34 cellular contexts compared by ENCODE assay signal in genomic region chr1:78329475-78329874, GRCh38.
"Had no signal": no experiment of that assay in that cellular context is flagged by ENCODE, and none has a peak within 500 bp of the region (broad histone marks: within the 10 kb centered on the region; RNA-seq: fewer than 3 reads in every experiment).

No MANE protein-coding gene starts in this region.

- H3K27ac ChIP-seq: ascending aorta, VCaP had no signal

- H3K36me3 ChIP-seq: ascending aorta had no signal

- H3K27me3 ChIP-seq: ascending aorta had no signal

- H3K4me1 ChIP-seq: ascending aorta had no signal

- H3K4me3 ChIP-seq: ascending aorta had no signal

- H3K4me3 Mint-ChIP-seq: activated B cell treated with CpG ODN at 0.5 μM for 24 hours; activated CD4-positive, alpha-beta memory T cell treated with anti-CD3 and anti-CD28 coated beads for 36 hours; activated CD4-positive, alpha-beta T cell treated with anti-CD3 and anti-CD28 coated beads, Interleukin-2, amount 10 ng/mL, durations not matched to agents 24 days and 14 days; activated CD8-positive, alpha-beta memory T cell treated with anti-CD3 and anti-CD28 coated beads, Interleukin-2, amount 10 ng/mL, durations not matched to agents 7 days and 5 days; activated CD8-positive, alpha-beta T cell treated with anti-CD3 and anti-CD28 coated beads for 36 hours; activated naive CD4-positive, alpha-beta T cell treated with anti-CD3 and anti-CD28 coated beads, Interleukin-2, amount 10 ng/mL, durations not matched to agents 7 days and 5 days; activated naive CD4-positive, alpha-beta T cell treated with anti-CD3 and anti-CD28 coated beads, Interleukin-2, amount 50 U/mL, for 24 hours; activated naive CD8-positive, alpha-beta T cell; activated naive CD8-positive, alpha-beta T cell treated with anti-CD3 and anti-CD28 coated beads, Interleukin-2, amount 10 ng/mL, durations not matched to agents 7 days and 5 days; activated naive CD8-positive, alpha-beta T cell treated with anti-CD3 and anti-CD28 coated beads, Interleukin-2, amount 50 U/mL, for 24 hours; activated T-cell treated with anti-CD3 and anti-CD28 coated beads, Interleukin-2, amount 50 U/mL, for 24 hours; brain; T-helper 1 cell treated with Interleukin-12 subunit alpha and Interleukin-12 subunit beta and Interleukin-4 antibody, amounts not matched to agents 30 μg/mL and 1 μg/mL, for 36 hours; T-helper 2 cell treated with Interferon-gamma antibody and Interleukin-4, amounts not matched to agents 5 μg/mL and 100 μg/mL, for 36 hours had no signal

- H3K27me3 Mint-ChIP-seq: activated B cell treated with CpG ODN at 0.5 μM for 24 hours; activated CD8-positive, alpha-beta memory T cell treated with anti-CD3 and anti-CD28 coated beads, Interleukin-2, amount 10 ng/mL, durations not matched to agents 7 days and 5 days; activated naive CD8-positive, alpha-beta T cell had no signal

- H3K27ac Mint-ChIP-seq: activated B cell treated with CpG ODN at 0.5 μM for 24 hours; activated CD4-positive, alpha-beta memory T cell treated with anti-CD3 and anti-CD28 coated beads for 36 hours; activated CD4-positive, alpha-beta T cell treated with anti-CD3 and anti-CD28 coated beads, Interleukin-2, amount 10 ng/mL, durations not matched to agents 24 days and 14 days; activated CD8-positive, alpha-beta memory T cell treated with anti-CD3 and anti-CD28 coated beads, Interleukin-2, amount 10 ng/mL, durations not matched to agents 7 days and 5 days; activated CD8-positive, alpha-beta T cell treated with anti-CD3 and anti-CD28 coated beads for 36 hours; activated naive CD4-positive, alpha-beta T cell treated with anti-CD3 and anti-CD28 coated beads, Interleukin-2, amount 10 ng/mL, durations not matched to agents 7 days and 5 days; activated naive CD4-positive, alpha-beta T cell treated with anti-CD3 and anti-CD28 coated beads, Interleukin-2, amount 50 U/mL, for 24 hours; activated naive CD8-positive, alpha-beta T cell; activated naive CD8-positive, alpha-beta T cell treated with anti-CD3 and anti-CD28 coated beads, Interleukin-2, amount 10 ng/mL, durations not matched to agents 7 days and 5 days; activated naive CD8-positive, alpha-beta T cell treated with anti-CD3 and anti-CD28 coated beads, Interleukin-2, amount 50 U/mL, for 24 hours; activated T-cell treated with anti-CD3 and anti-CD28 coated beads, Interleukin-2, amount 50 U/mL, for 24 hours; activated T-helper 2 cell treated with anti-CD3 and anti-CD28 coated beads, Interferon-gamma antibody, Interleukin-2, Interleukin-4, amounts not matched to agents 10 μg/mL and 5 μg/mL and 100 μg/mL, durations not matched to agents 14 hours and 24 hours and 36 hours; brain; T-helper 1 cell treated with Interleukin-12 subunit alpha and Interleukin-12 subunit beta and Interleukin-4 antibody, amounts not matched to agents 30 μg/mL and 1 μg/mL, for 36 hours; T-helper 2 cell treated with Interferon-gamma antibody and Interleukin-4, amounts not matched to agents 5 μg/mL and 100 μg/mL, for 36 hours had no signal

- H3K9me3 Mint-ChIP-seq: activated B cell treated with CpG ODN at 0.5 μM for 24 hours; activated CD4-positive, alpha-beta memory T cell treated with anti-CD3 and anti-CD28 coated beads for 36 hours; activated CD4-positive, alpha-beta T cell treated with anti-CD3 and anti-CD28 coated beads, Interleukin-2, amount 10 ng/mL, durations not matched to agents 24 days and 14 days; activated CD8-positive, alpha-beta T cell treated with anti-CD3 and anti-CD28 coated beads for 36 hours; activated naive CD4-positive, alpha-beta T cell treated with anti-CD3 and anti-CD28 coated beads, Interleukin-2, amount 10 ng/mL, durations not matched to agents 7 days and 5 days; activated naive CD4-positive, alpha-beta T cell treated with anti-CD3 and anti-CD28 coated beads, Interleukin-2, amount 50 U/mL, for 24 hours; activated naive CD8-positive, alpha-beta T cell treated with anti-CD3 and anti-CD28 coated beads, Interleukin-2, amount 10 ng/mL, durations not matched to agents 7 days and 5 days; activated naive CD8-positive, alpha-beta T cell treated with anti-CD3 and anti-CD28 coated beads, Interleukin-2, amount 50 U/mL, for 24 hours; activated T-cell treated with anti-CD3 and anti-CD28 coated beads, Interleukin-2, amount 50 U/mL, for 24 hours; activated T-helper 2 cell treated with anti-CD3 and anti-CD28 coated beads, Interferon-gamma antibody, Interleukin-2, Interleukin-4, amounts not matched to agents 10 μg/mL and 5 μg/mL and 100 μg/mL, durations not matched to agents 14 hours and 24 hours and 36 hours; brain; T-helper 1 cell treated with Interleukin-12 subunit alpha and Interleukin-12 subunit beta and Interleukin-4 antibody, amounts not matched to agents 30 μg/mL and 1 μg/mL, for 36 hours; T-helper 2 cell treated with Interferon-gamma antibody and Interleukin-4, amounts not matched to agents 5 μg/mL and 100 μg/mL, for 36 hours had no signal

- FAIRE-seq: TTC549 had no signal

- DNase-seq: activated B cell treated with CpG ODN at 0.5 μM for 24 hours; activated CD4-positive, alpha-beta memory T cell treated with anti-CD3 and anti-CD28 coated beads for 36 hours; activated CD4-positive, alpha-beta T cell treated with anti-CD3 and anti-CD28 coated beads for 4 hours; activated CD4-positive, alpha-beta T cell treated with anti-CD3 and anti-CD28 coated beads, Interleukin-2, amount 10 ng/mL, durations not matched to agents 24 days and 14 days; activated CD4-positive, alpha-beta T cell treated with anti-CD3 and anti-CD28 coated beads, Interleukin-2, amount 50 U/mL, for 1 hour; activated CD4-positive, alpha-beta T cell treated with anti-CD3 and anti-CD28 coated beads, Interleukin-2, amount 50 U/mL, for 4 hours; activated CD4-positive, CD25-positive, alpha-beta regulatory T cell treated with anti-CD3 and anti-CD28 coated beads, Interleukin-2, amount 50 U/mL, for 72 hours; activated CD8-positive, alpha-beta memory T cell treated with anti-CD3 and anti-CD28 coated beads, Interleukin-2, amount 10 ng/mL, durations not matched to agents 7 days and 5 days; activated CD8-positive, alpha-beta memory T cell treated with anti-CD3 and anti-CD28 coated beads, Interleukin-2, amount 50 U/mL, for 48 hours; activated CD8-positive, alpha-beta T cell treated with anti-CD3 and anti-CD28 coated beads for 36 hours; activated effector memory CD4-positive, alpha-beta T cell treated with Interleukin-2 at 50 U/mL for 16 hours; activated gamma-delta T cell; activated naive CD4-positive, alpha-beta T cell treated with anti-CD3 and anti-CD28 coated beads, Interleukin-2, amount 10 ng/mL, durations not matched to agents 7 days and 5 days; activated naive CD4-positive, alpha-beta T cell treated with Interleukin-2 at 50 U/mL for 16 hours; activated naive CD8-positive, alpha-beta T cell treated with anti-CD3 and anti-CD28 coated beads, Interleukin-2, amount 10 ng/mL, durations not matched to agents 7 days and 5 days; activated naive CD8-positive, alpha-beta T cell treated with anti-CD3 and anti-CD28 coated beads, Interleukin-2, amount 50 U/mL, for 24 hours; activated T-cell treated with anti-CD3 and anti-CD28 coated beads, Interleukin-2, amount 50 U/mL, for 24 hours; activated T-cell treated with anti-CD3 and anti-CD28 coated beads, Interleukin-2, amount 50 U/mL, for 48 hours; amygdala; anterior cingulate cortex; central memory CD4-positive, alpha-beta T cell; SW 1271; T-helper 1 cell; T-helper 2 cell; T-helper 9 cell had no signal

- H3K36me3 Mint-ChIP-seq: activated CD4-positive, alpha-beta memory T cell treated with anti-CD3 and anti-CD28 coated beads for 36 hours; activated CD8-positive, alpha-beta memory T cell treated with anti-CD3 and anti-CD28 coated beads, Interleukin-2, amount 10 ng/mL, durations not matched to agents 7 days and 5 days; activated naive CD4-positive, alpha-beta T cell treated with anti-CD3 and anti-CD28 coated beads, Interleukin-2, amount 10 ng/mL, durations not matched to agents 7 days and 5 days; activated naive CD4-positive, alpha-beta T cell treated with anti-CD3 and anti-CD28 coated beads, Interleukin-2, amount 50 U/mL, for 24 hours; activated naive CD8-positive, alpha-beta T cell; activated naive CD8-positive, alpha-beta T cell treated with anti-CD3 and anti-CD28 coated beads, Interleukin-2, amount 10 ng/mL, durations not matched to agents 7 days and 5 days; brain had no signal

- H3K4me1 Mint-ChIP-seq: activated B cell treated with CpG ODN at 0.5 μM for 24 hours; activated CD8-positive, alpha-beta memory T cell treated with anti-CD3 and anti-CD28 coated beads, Interleukin-2, amount 10 ng/mL, durations not matched to agents 7 days and 5 days; activated naive CD4-positive, alpha-beta T cell treated with anti-CD3 and anti-CD28 coated beads, Interleukin-2, amount 10 ng/mL, durations not matched to agents 7 days and 5 days; activated naive CD4-positive, alpha-beta T cell treated with anti-CD3 and anti-CD28 coated beads, Interleukin-2, amount 50 U/mL, for 24 hours; activated naive CD8-positive, alpha-beta T cell treated with anti-CD3 and anti-CD28 coated beads, Interleukin-2, amount 10 ng/mL, durations not matched to agents 7 days and 5 days; activated naive CD8-positive, alpha-beta T cell treated with anti-CD3 and anti-CD28 coated beads, Interleukin-2, amount 50 U/mL, for 24 hours; brain had no signal
